In the genomic region with DNA sequence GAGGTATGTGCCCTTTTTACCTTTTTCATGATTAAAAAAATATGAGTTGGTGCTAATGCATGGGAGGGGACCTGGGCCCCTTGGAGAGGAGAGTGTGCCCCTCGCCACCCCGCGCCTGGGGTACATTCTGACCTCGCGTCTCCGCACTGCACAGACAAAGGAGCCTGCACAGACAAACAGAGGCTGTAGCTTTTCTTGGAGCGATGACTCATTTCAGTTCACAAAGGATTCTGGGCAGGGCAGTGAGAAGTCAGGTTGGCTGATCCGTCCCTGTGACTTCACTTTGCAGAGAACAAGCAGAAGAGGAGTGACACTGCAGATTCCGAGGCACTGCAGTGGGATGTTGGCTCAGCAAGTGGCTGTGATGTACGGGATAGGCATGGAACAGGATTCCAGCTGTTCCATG, we compare ENCODE assay signal across 9 cellular contexts.
A peak's percentile ranks its signal among the peaks of the same experiment; 100 is the strongest.
DNase-seq lines count a peak whose midpoint lies in the region; ATAC-seq and TF ChIP-seq lines count a peak whose summit lies in the region.
"Had no signal": no experiment of that assay in that cellular context is flagged by ENCODE, and none has a peak within 500 bp of the region (broad histone marks: within the 10 kb centered on the region; RNA-seq: fewer than 3 reads in every experiment).

No MANE protein-coding gene starts in this region.

- peak; percentile 88 for DNase-seq in MV-4-11 (lab: John Stamatoyannopoulos, UW)
- peak; percentile 17 for DNase-seq in brain pericyte (ENCODE audit: low read depth, low spot score)
- peak; percentile 87 for DNase-seq in skeletal muscle cell (ENCODE audit: low read depth)
- DNase-seq in chondrocyte (ENCODE audit: low spot score) = no peak
- no peak for DNase-seq in HuH-7.5 (ENCODE audit: low spot score)

- no peak for TF ChIP-seq CTCF in C4-2B (conservative IDR thresholded peaks at IDR 0.05)
- TF ChIP-seq CTCF in chondrocyte (IDR thresholded peaks at IDR 0.05) = no peak

- no peak overlapping the region for H3K4me3 Mint-ChIP-seq in chondrocyte (ENCODE audit: unreplicated experiment)

- H3K4me1 Mint-ChIP-seq in chondrocyte (ENCODE audit: low read depth) = no peaks in the 10 kb centered on the region

- H3K27ac ChIP-seq in C4-2B = peak overlapping the region; percentile 73

- H3K36me3 Mint-ChIP-seq in chondrocyte (ENCODE audit: low read depth) = no peaks in the 10 kb centered on the region

- H3K4me3 ChIP-seq in iPS-11a (ENCODE audit: low read depth, low read length) (peak overlapping the region; percentile 35), skeletal muscle cell (ENCODE audit: low read depth, low read length) (peak overlapping the region; percentile 44)
- H3K4me3 ChIP-seq: GM12878 had no signal

- H3K9me3 Mint-ChIP-seq in chondrocyte (ENCODE audit: low read depth) = no peaks in the 10 kb centered on the region

- ATAC-seq in GM18502 (IDR thresholded peaks at IDR 0.05; ENCODE audit: poor library complexity, unreplicated experiment) = no peak
- ATAC-seq: GM12878 had no signal

- H3K27ac Mint-ChIP-seq in chondrocyte (ENCODE audit: unreplicated experiment) = no peak overlapping the region

- H3K27me3 Mint-ChIP-seq in chondrocyte (ENCODE audit: low read depth) = no peaks in the 10 kb centered on the region

Comparison
In these comparisons a context has a peak if more than half of its experiments do, and no peak if none do; other contexts are left out.
1. DNase-seq: peak in MV-4-11 (single experiment), brain pericyte (single experiment) and skeletal muscle cell (single experiment); none in chondrocyte (single experiment) and HuH-7.5 (single experiment).